9 cellular contexts compared by ENCODE assay signal in genomic region chr9:137406085-137406773, GRCh38. TPM values are rescaled to one million over a fixed set of nuclear protein-coding genes. Genes with fewer than 3 reads are reported as not detected.
DNase-seq lines count a peak whose midpoint lies in the region; ATAC-seq and TF ChIP-seq lines count a peak whose summit lies in the region.
"Had no signal": no experiment of that assay in that cellular context is flagged by ENCODE, and none has a peak within 500 bp of the region (broad histone marks: within the 10 kb centered on the region; RNA-seq: fewer than 3 reads in every experiment).

No MANE protein-coding gene starts in this region.

- H3K9me3 ChIP-seq in IMR-90 (ENCODE audit: control insufficient read depth, insufficient read depth, low read length) (no peaks in the 10 kb centered on the region), lower lobe of right lung (no peaks in the 10 kb centered on the region), subcutaneous abdominal adipose tissue (ENCODE audit: control insufficient read depth in 5 of 5, low read length in 5 of 5) (no peaks in the 10 kb centered on the region)

- peak overlapping the region; percentile 25; the same call in 1 of the 2 replicates for H2AK5ac ChIP-seq in IMR-90 (ENCODE audit: low read depth, low read length)

- WGBS in IMR-90 (ENCODE audit: extremely low coverage in 2 of 2, insufficient read length in 1 of 2), 2 experiments: 94% methylated on average over 6 of the region's 21 CpGs; no CpG with 5 or more reads in 1 of the 2 experiments

- no TSS peak for BruUV-seq in IMR-90 (replicated peaks; lab: Mats Ljungman, UMichigan)

- no peak overlapping the region for H3K56ac ChIP-seq in IMR-90 (ENCODE audit: extremely low read depth, insufficient read depth, low read length)

- no peaks in the 10 kb centered on the region for H3K9me3 Mint-ChIP-seq in chondrocyte (ENCODE audit: low read depth)

- in situ Hi-C loops in IMR-90 (cut with MboI; ENCODE audit: low sequenced_read_pairs) (no loop called here), KBM-7 (cut with MboI; ENCODE audit: low pct_unique_long_range_greater_than_20kb, low sequenced_read_pairs) (loop anchor here (10.0 kb wide), 1 partner anchor 111 kb away; no protein-coding TSS in a partner anchor)

- no peak for ATAC-seq in IMR-90 (ENCODE audit: low read depth)
- ATAC-seq in lower lobe of right lung: peak in 1 of 2 donors; percentile 11

- H3K4me3 Mint-ChIP-seq in chondrocyte (ENCODE audit: unreplicated experiment): peak overlapping the region; percentile 28
- H3K4me3 Mint-ChIP-seq: activated naive CD4-positive, alpha-beta T cell treated with anti-CD3 and anti-CD28 coated beads, Interleukin-2, amount 10 ng/mL, durations not matched to agents 7 days and 5 days had no signal

- H2AFZ ChIP-seq in IMR-90 (replicated peaks; ENCODE audit: low read length, poor library complexity): peak overlapping the region; percentile 33

- TF ChIP-seq RAD21 in IMR-90 (IDR thresholded peaks at IDR 0.05; ENCODE audit: low read length): no peak

- peaks cover 3% of the 10 kb centered on the region for H3K36me3 Mint-ChIP-seq in chondrocyte (ENCODE audit: low read depth)

- H3K14ac ChIP-seq in IMR-90 (replicated peaks; ENCODE audit: low read depth, low read length): no peak overlapping the region

- H3K36me3 ChIP-seq in IMR-90 (ENCODE audit: control insufficient read depth, insufficient read depth, low read length): no peaks in the 10 kb centered on the region
- no peaks in the 10 kb centered on the region for H3K36me3 ChIP-seq in lower lobe of right lung
- no peaks in the 10 kb centered on the region for H3K36me3 ChIP-seq in subcutaneous abdominal adipose tissue (ENCODE audit: control insufficient read depth in 5 of 5, insufficient read depth in 5 of 5, low read length in 5 of 5)

- H3K4me3 ChIP-seq in IMR-90 (ENCODE audit: insufficient read depth, low read depth, low read length): no peak overlapping the region
- H3K4me3 ChIP-seq in lower lobe of right lung: peak overlapping the region; percentile 43
- H3K4me3 ChIP-seq in subcutaneous abdominal adipose tissue (ENCODE audit: low read depth in 1 of 5, low read length in 5 of 5): peak overlapping the region in 4 of 5 donors; percentile 44 to 64 (median 50)

- no peak overlapping the region for H2BK15ac ChIP-seq in IMR-90 (ENCODE audit: low read depth, low read length)

- no peak overlapping the region for H3K23ac ChIP-seq in IMR-90 (ENCODE audit: low read depth, low read length)

- H3K4me1 ChIP-seq in IMR-90 (ENCODE audit: control insufficient read depth, insufficient read depth, low read length): peaks cover 14% of the 10 kb centered on the region
- H3K4me1 ChIP-seq in lower lobe of right lung: peaks cover 32% of the 10 kb centered on the region
- H3K4me1 ChIP-seq in subcutaneous abdominal adipose tissue (ENCODE audit: control insufficient read depth in 5 of 5, insufficient read depth in 5 of 5, low read length in 5 of 5): peaks cover 0 to 30% (median 20%) of the 10 kb centered on the region in 5 donors

- no peak overlapping the region for H3K18ac ChIP-seq in IMR-90 (ENCODE audit: low read depth, low read length)

- intact Hi-C loops in IMR-90 (cut with micrococcal nuclease): loop anchor here (2.0 kb wide), 1 partner anchor 105 kb away; no protein-coding TSS in a partner anchor
- intact Hi-C loops in lower lobe of right lung (cut with DNase I): no loop called here

- H3K27me3 ChIP-seq in IMR-90 (ENCODE audit: control insufficient read depth, insufficient read depth, low read length) (no peaks in the 10 kb centered on the region), lower lobe of right lung (ENCODE audit: low read depth) (peaks cover 5% of the 10 kb centered on the region), subcutaneous abdominal adipose tissue (ENCODE audit: control insufficient read depth in 5 of 5, insufficient read depth in 4 of 5, low read length in 5 of 5) (no peaks in the 10 kb centered on the region)

- peaks cover 0 to 9% of the 10 kb centered on the region in 2 experiments; a peak in 2 of 4 replicates for H3K79me1 ChIP-seq in IMR-90 (ENCODE audit: low read depth in 1 of 2, low read length in 2 of 2)

- CTCF ChIA-PET in IMR-90 (lab: Yijun Ruan, JAX): interaction anchor here (0.7 kb wide), 1 partner anchor 114 kb away, joined by 5 read pairs; no protein-coding TSS in a partner anchor

- no peak overlapping the region for H3K4me2 ChIP-seq in IMR-90 (ENCODE audit: low read depth, low read length)

- H3K4me1 Mint-ChIP-seq in chondrocyte (ENCODE audit: low read depth): peaks cover 4% of the 10 kb centered on the region

- H4K91ac ChIP-seq in IMR-90 (ENCODE audit: insufficient read depth, low read depth, low read length): no peak overlapping the region

- no peak overlapping the region for H2BK120ac ChIP-seq in IMR-90 (ENCODE audit: low read depth, low read length)

- no peak for DNase-seq in IMR-90
- no peak for DNase-seq in chondrocyte (ENCODE audit: low spot score)
- no peak for DNase-seq in lower lobe of right lung
- DNase-seq in NCI-H187 treated with DMSO at 0.1 percent for 48 hours (lab: John Stamatoyannopoulos, UW): no peak
- no peak for DNase-seq in stimulated activated CD4-positive, alpha-beta T cell treated with anti-CD3 and anti-CD28 coated beads, Interleukin-2, amount 100 ng/mL, for 24 hours
- no peak for DNase-seq in KBM-7

- H3K4ac ChIP-seq in IMR-90 (ENCODE audit: low read depth, low read length): no peak overlapping the region

- no peaks in the 10 kb centered on the region; the same call in 1 of the 2 replicates for H3K9me1 ChIP-seq in IMR-90 (ENCODE audit: insufficient read depth, low read length)

- no peak overlapping the region for H2BK5ac ChIP-seq in IMR-90 (ENCODE audit: low read depth, low read length, poor library complexity, severe bottlenecking)

- no peak overlapping the region for H4K5ac ChIP-seq in IMR-90 (ENCODE audit: low read depth, low read length)

- H4K8ac ChIP-seq in IMR-90 (ENCODE audit: low read depth in 2 of 2, low read length in 2 of 2): no peak overlapping the region

- H3K9ac ChIP-seq in IMR-90 (ENCODE audit: low read depth, low read length): no peak overlapping the region
- H3K9ac ChIP-seq in subcutaneous abdominal adipose tissue (ENCODE audit: low read length in 5 of 5): no peak overlapping the region

- H3K27me3 Mint-ChIP-seq in chondrocyte (ENCODE audit: low read depth): no peaks in the 10 kb centered on the region

- no peak overlapping the region for H2BK20ac ChIP-seq in IMR-90 (ENCODE audit: low read depth, low read length)

- H2AK9ac ChIP-seq in IMR-90 (replicated peaks; ENCODE audit: low read depth, low read length, poor library complexity): peak overlapping the region; percentile 92

- H3K27ac Mint-ChIP-seq in chondrocyte (ENCODE audit: unreplicated experiment): no peak overlapping the region
- H3K27ac Mint-ChIP-seq: activated naive CD4-positive, alpha-beta T cell treated with anti-CD3 and anti-CD28 coated beads, Interleukin-2, amount 10 ng/mL, durations not matched to agents 7 days and 5 days had no signal

- no peak for TF ChIP-seq CTCF in IMR-90 (conservative IDR thresholded peaks at IDR 0.05; ENCODE audit: low read depth, low read length)
- TF ChIP-seq CTCF in chondrocyte (IDR thresholded peaks at IDR 0.05): no peak
- no peak for TF ChIP-seq CTCF in lower lobe of right lung (IDR thresholded peaks at IDR 0.05)

- no peaks in the 10 kb centered on the region for H4K20me1 ChIP-seq in IMR-90 (ENCODE audit: insufficient read depth, low read length)

- POLR2A ChIA-PET in IMR-90 (lab: Charles Lee; ENCODE audit: unreplicated experiment): no interaction called here

- no peak for TF ChIP-seq POLR2A in IMR-90 (IDR thresholded peaks at IDR 0.05; ENCODE audit: low read depth, low read length)

- H3K27ac ChIP-seq in IMR-90 (ENCODE audit: insufficient read depth, low read length) (no peak overlapping the region), lower lobe of right lung (peak overlapping the region; percentile 13), subcutaneous abdominal adipose tissue (ENCODE audit: low read depth, low read length) (no peak overlapping the region)

- dilution Hi-C loops in IMR-90 (cut with HindIII; ENCODE audit: low sequenced_read_pairs, unreplicated experiment): no loop called here

TF ChIP-seq in IMR-90, 13 proteins besides CTCF, POLR2A, EP300 and RAD21 (continues in another document):
- TF ChIP-seq MAFK (IDR thresholded peaks at IDR 0.05; ENCODE audit: low read depth, low read length): no peak
- no peak for TF ChIP-seq FOS (IDR thresholded peaks at IDR 0.05; ENCODE audit: low read depth, low read length)
- TF ChIP-seq, protein P1, sequence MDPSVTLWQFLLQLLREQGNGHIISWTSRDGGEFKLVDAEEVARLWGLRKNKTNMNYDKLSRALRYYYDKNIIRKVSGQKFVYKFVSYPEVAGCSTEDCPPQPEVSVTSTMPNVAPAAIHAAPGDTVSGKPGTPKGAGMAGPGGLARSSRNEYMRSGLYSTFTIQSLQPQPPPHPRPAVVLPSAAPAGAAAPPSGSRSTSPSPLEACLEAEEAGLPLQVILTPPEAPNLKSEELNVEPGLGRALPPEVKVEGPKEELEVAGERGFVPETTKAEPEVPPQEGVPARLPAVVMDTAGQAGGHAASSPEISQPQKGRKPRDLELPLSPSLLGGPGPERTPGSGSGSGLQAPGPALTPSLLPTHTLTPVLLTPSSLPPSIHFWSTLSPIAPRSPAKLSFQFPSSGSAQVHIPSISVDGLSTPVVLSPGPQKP (IDR thresholded peaks at IDR 0.05; ENCODE audit: borderline replicate concordance, low read depth, low read length): no peak

RNA-seq across cellular contexts. Expression of gene EXD3, which starts 16.7 kb away (rescaled TPM):
- 1.1 and 1.7 TPM in 2 replicates for total RNA-seq in IMR-90 (2012; rRNA removed)
- 7.4 and 10.2 TPM in 2 replicates for polyA plus RNA-seq in IMR-90 (2012; rRNA removed)
- 5.4 and 9.9 TPM in 2 replicates for polyA plus RNA-seq in IMR-90 (2012; cell fraction: cytosol; rRNA removed)
- 24.4 and 50.7 TPM in 2 replicates for polyA plus RNA-seq in IMR-90 (2012; cell fraction: nucleus; rRNA removed; ENCODE audit: low replicate concordance)
- 10.7 to 15.7 TPM (median 11.6 TPM) in 3 replicates for total RNA-seq in chondrocyte
- total RNA-seq in lower lobe of right lung: 25.2 TPM

RNA-seq across cellular contexts. Expression of gene NOXA1, which starts 17.0 kb away (rescaled TPM):
- total RNA-seq in IMR-90 (2012; rRNA removed) (not detected in 2 replicates), chondrocyte (0.97 to 2.5 TPM (median 2.0 TPM) in 3 replicates), lower lobe of right lung (6.9 TPM)
- 0.16 and 0.17 TPM in 2 replicates for polyA plus RNA-seq in IMR-90 (2012; rRNA removed)
- polyA plus RNA-seq in IMR-90 (2012; cell fraction: cytosol; rRNA removed): 0.08 and 0.25 TPM in 2 replicates
- 1.3 and 3.4 TPM in 2 replicates for polyA plus RNA-seq in IMR-90 (2012; cell fraction: nucleus; rRNA removed; ENCODE audit: low replicate concordance)

RNA-seq across cellular contexts. Expression of gene ENTPD8, which starts 34.9 kb away (rescaled TPM):
- total RNA-seq in IMR-90 (2012; rRNA removed) (not detected in 2 replicates), chondrocyte (0.10 TPM in 1 of 3 replicates, not detected in the others), lower lobe of right lung (0.15 TPM)
- polyA plus RNA-seq in IMR-90 (2012; rRNA removed): 0.07 TPM in 2 replicates
- 0.06 and 0.11 TPM in 2 replicates for polyA plus RNA-seq in IMR-90 (2012; cell fraction: cytosol; rRNA removed)
- polyA plus RNA-seq in IMR-90 (2012; cell fraction: nucleus; rRNA removed; ENCODE audit: low replicate concordance): 0.37 and 0.78 TPM in 2 replicates
- total RNA-seq: skeletal muscle tissue had no signal

RNA-seq across cellular contexts. Expression of gene NSMF, which starts 52.9 kb away (rescaled TPM):
- total RNA-seq in IMR-90 (2012; rRNA removed): 7.7 and 10.0 TPM in 2 replicates
- 40.9 and 45.9 TPM in 2 replicates for polyA plus RNA-seq in IMR-90 (2012; rRNA removed)
- 26.6 and 33.5 TPM in 2 replicates for polyA plus RNA-seq in IMR-90 (2012; cell fraction: cytosol; rRNA removed)
- 116 and 241 TPM in 2 replicates for polyA plus RNA-seq in IMR-90 (2012; cell fraction: nucleus; rRNA removed; ENCODE audit: low replicate concordance)
- 81.5 to 86.8 TPM (median 86.1 TPM) in 3 replicates for total RNA-seq in chondrocyte
- total RNA-seq in lower lobe of right lung: 20.7 TPM
